In genomic region chr12:108306014-108306501, GRCh38 we compare ENCODE assay signal across 8 cellular contexts. TPM values are rescaled to one million over a fixed set of nuclear protein-coding genes. Genes with fewer than 3 reads are reported as not detected.
DNase-seq lines count a peak whose midpoint lies in the region; ATAC-seq and TF ChIP-seq lines count a peak whose summit lies in the region.

No MANE protein-coding gene starts in this region.

- no peaks in the 10 kb centered on the region for H3K79me2 ChIP-seq in neural progenitor cell (ENCODE audit: low read depth)

- H3K36me3 ChIP-seq in Peyer's patch (no peaks in the 10 kb centered on the region), esophagus squamous epithelium (no peaks in the 10 kb centered on the region), neural progenitor cell (no peaks in the 10 kb centered on the region)

- H3K4me3 ChIP-seq in Peyer's patch: no peak overlapping the region
- peak overlapping the region in 2 of 4 donors; percentile 2 to 6 for H3K4me3 ChIP-seq in esophagus squamous epithelium
- H3K4me3 ChIP-seq in neural progenitor cell: no peak overlapping the region

- H3K36me3 Mint-ChIP-seq in neural progenitor cell (no peaks in the 10 kb centered on the region), HFFc6 (ENCODE audit: low read depth) (no peaks in the 10 kb centered on the region)
- no peaks in the 10 kb centered on the region for H3K36me3 Mint-ChIP-seq in stimulated activated memory B cell treated with anti-CD40 and anti-IgM and Interleukin-4, amounts not matched to agents 10 μg/mL and 1 μg/mL and 100 μg/mL, for 72 hours

- H4K20me1 ChIP-seq in neural progenitor cell (ENCODE audit: low read depth): no peaks in the 10 kb centered on the region

- H3K4me3 Mint-ChIP-seq in neural progenitor cell (no peak overlapping the region), HFFc6 (no peak overlapping the region)
- no peak overlapping the region for H3K4me3 Mint-ChIP-seq in stimulated activated memory B cell treated with anti-CD40 and anti-IgM and Interleukin-4, amounts not matched to agents 10 μg/mL and 1 μg/mL and 100 μg/mL, for 72 hours

- H3K27ac ChIP-seq in Peyer's patch (peak overlapping the region; percentile 5 to 70 (median 40)), esophagus squamous epithelium (peak overlapping the region; percentile 25 to 83 (median 68)), neural progenitor cell (no peak overlapping the region)

- TF ChIP-seq POLR2A in Peyer's patch (IDR thresholded peaks at IDR 0.05) (no peak), esophagus squamous epithelium (IDR thresholded peaks at IDR 0.05) (no peak)

- no peak for TF ChIP-seq CTCF in AG09319 (IDR thresholded peaks at IDR 0.05; ENCODE audit: low read depth, low read length)
- TF ChIP-seq CTCF in Peyer's patch (IDR thresholded peaks at IDR 0.05): no peak
- no peak for TF ChIP-seq CTCF in esophagus squamous epithelium (IDR thresholded peaks at IDR 0.05)
- no peak for TF ChIP-seq CTCF in neural progenitor cell (IDR thresholded peaks at IDR 0.05)
- TF ChIP-seq CTCF in HFFc6 (IDR thresholded peaks at IDR 0.05): no peak

- H3K9me3 Mint-ChIP-seq in neural progenitor cell (peaks cover 6% of the 10 kb centered on the region), HFFc6 (peaks cover 67% of the 10 kb centered on the region)
- H3K9me3 Mint-ChIP-seq in stimulated activated memory B cell treated with anti-CD40 and anti-IgM and Interleukin-4, amounts not matched to agents 10 μg/mL and 1 μg/mL and 100 μg/mL, for 72 hours: no peaks in the 10 kb centered on the region

- no peaks in the 10 kb centered on the region for H3F3A ChIP-seq in neural progenitor cell (ENCODE audit: low read depth)

- peak; percentile 44 for DNase-seq in AG09319 (ENCODE audit: extremely low read depth, low read depth)
- DNase-seq in Peyer's patch: no peak
- DNase-seq in esophagus squamous epithelium (lab: John Stamatoyannopoulos, UW): no peak
- DNase-seq in neural progenitor cell (ENCODE audit: low spot score): peak; percentile 29
- no peak for DNase-seq in HFFc6
- DNase-seq in DMS53 treated with DMSO at 0.1 percent for 48 hours (lab: John Stamatoyannopoulos, UW; ENCODE audit: unreplicated experiment): no peak
- DNase-seq in DMS 273 (lab: John Stamatoyannopoulos, UW; ENCODE audit: unreplicated experiment): no peak

- H3K27ac Mint-ChIP-seq in neural progenitor cell: peak overlapping the region; percentile 94
- no peak overlapping the region for H3K27ac Mint-ChIP-seq in HFFc6
- H3K27ac Mint-ChIP-seq in stimulated activated memory B cell treated with anti-CD40 and anti-IgM and Interleukin-4, amounts not matched to agents 10 μg/mL and 1 μg/mL and 100 μg/mL, for 72 hours: no peak overlapping the region

- no peaks in the 10 kb centered on the region for H3K9me3 ChIP-seq in Peyer's patch
- H3K9me3 ChIP-seq in esophagus squamous epithelium: no peaks in the 10 kb centered on the region
- H3K9me3 ChIP-seq in neural progenitor cell (ENCODE audit: low read depth): no peaks in the 10 kb centered on the region

- 23 to 32% methylated on average over 5 to 10 of the region's 10 CpGs for WGBS in esophagus squamous epithelium, 2 donors

- H3K4me1 Mint-ChIP-seq in neural progenitor cell: peaks cover 85% of the 10 kb centered on the region
- no peaks in the 10 kb centered on the region for H3K4me1 Mint-ChIP-seq in HFFc6 (ENCODE audit: low read depth)
- peaks cover 6% of the 10 kb centered on the region for H3K4me1 Mint-ChIP-seq in stimulated activated memory B cell treated with anti-CD40 and anti-IgM and Interleukin-4, amounts not matched to agents 10 μg/mL and 1 μg/mL and 100 μg/mL, for 72 hours

- no peak overlapping the region for H3K9ac ChIP-seq in neural progenitor cell

- ATAC-seq in stimulated activated memory B cell treated with anti-CD40 and anti-IgM and Interleukin-4, amounts not matched to agents 10 μg/mL and 1 μg/mL and 100 μg/mL, for 72 hours: no peak

- H2AFZ ChIP-seq in neural progenitor cell (replicated peaks): no peak overlapping the region

- no peaks in the 10 kb centered on the region for H3K27me3 ChIP-seq in Peyer's patch
- H3K27me3 ChIP-seq in esophagus squamous epithelium: peaks cover 0 to 47% (median 0%) of the 10 kb centered on the region in 4 donors
- no peaks in the 10 kb centered on the region for H3K27me3 ChIP-seq in neural progenitor cell

- no peak overlapping the region for H3K4me2 ChIP-seq in neural progenitor cell

- intact Hi-C loops in esophagus squamous epithelium (cut with DNase I): no loop called here

- H3K27me3 Mint-ChIP-seq in neural progenitor cell (ENCODE audit: insufficient read depth, low read depth) (peaks cover 22% of the 10 kb centered on the region), HFFc6 (ENCODE audit: insufficient read depth) (no peaks in the 10 kb centered on the region; the same call in none of the 2 replicates)
- H3K27me3 Mint-ChIP-seq in stimulated activated memory B cell treated with anti-CD40 and anti-IgM and Interleukin-4, amounts not matched to agents 10 μg/mL and 1 μg/mL and 100 μg/mL, for 72 hours: peaks cover 71% of the 10 kb centered on the region

- H3K4me1 ChIP-seq in Peyer's patch (peaks cover 0 to 25% (median 0%) of the 10 kb centered on the region in 4 donors), esophagus squamous epithelium (peaks cover 21 to 76% (median 48%) of the 10 kb centered on the region in 3 donors), neural progenitor cell (peaks cover 8% of the 10 kb centered on the region)

RNA-seq across cellular contexts. Expression of gene CMKLR1, which starts 33.1 kb away (rescaled TPM):
- total RNA-seq in Peyer's patch (10 to 100 TPM in 1 of 4 donors, 1 to 10 TPM in 3; 1.1 to 18.2 (median 4.1) TPM), esophagus squamous epithelium (1 to 10 TPM in 2 of 4 donors, under 1 TPM in 2; 0.19 to 5.7 (median 2.5) TPM), neural progenitor cell (ENCODE audit: low replicate concordance) (0.09 TPM in 1 of 2 replicates, not detected in the other)
- total RNA-seq in HFFc6 (2021; fragmentation: NEBNext Ultra II Directional; extraction: Animal tissue kit (Norgen Biotek cat#: 25700)): not detected

Comparison
In these comparisons a context has a peak if more than half of its experiments do, and no peak if none do; other contexts are left out.
1. DNase-seq: peak in AG09319 (single experiment) and neural progenitor cell (single experiment); none in Peyer's patch (0 of 3), esophagus squamous epithelium (single experiment), HFFc6 (single experiment), DMS53 treated with DMSO at 0.1 percent for 48 hours (single experiment) and DMS 273 (single experiment).